1 cellular context compared by ENCODE assay signal in the genomic region with DNA sequence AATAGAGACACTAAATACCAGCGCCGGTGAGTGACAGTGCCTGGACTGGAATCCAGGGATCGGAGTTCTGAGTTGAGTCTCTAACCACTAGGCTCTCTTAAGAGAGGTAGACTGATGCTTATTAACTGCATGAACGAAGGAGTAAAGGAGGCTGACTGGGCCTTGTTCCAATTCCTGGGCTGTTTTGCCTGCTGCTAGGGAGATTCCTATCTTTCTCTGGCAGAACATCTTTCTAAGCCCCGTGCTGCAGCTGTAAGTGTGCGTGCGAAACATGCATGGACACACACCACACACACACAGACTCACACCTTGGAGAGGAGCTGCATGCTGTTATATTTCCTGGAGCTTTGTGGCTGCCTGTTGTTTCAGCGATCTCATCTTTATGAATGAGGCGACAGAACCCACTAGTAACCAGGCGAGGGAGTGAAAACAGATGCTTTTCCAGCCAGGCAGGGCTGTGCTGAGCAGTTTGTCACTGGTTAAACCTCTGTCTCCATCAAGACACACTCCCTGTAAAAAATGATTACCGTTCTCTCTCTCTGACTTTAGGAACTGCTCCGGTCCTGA.
A peak's percentile ranks its signal among the peaks of the same experiment; 100 is the strongest.
TF ChIP-seq lines count a peak whose summit lies in the region.

No MANE protein-coding gene starts in this region.

TF ChIP-seq in K562, 482 proteins besides CTCF, POLR2A, EP300 and RAD21 (continued from another document and continues in another):
- peak; percentile 92 for TF ChIP-seq BCOR (IDR thresholded peaks at IDR 0.05)
- TF ChIP-seq, protein P1, sequence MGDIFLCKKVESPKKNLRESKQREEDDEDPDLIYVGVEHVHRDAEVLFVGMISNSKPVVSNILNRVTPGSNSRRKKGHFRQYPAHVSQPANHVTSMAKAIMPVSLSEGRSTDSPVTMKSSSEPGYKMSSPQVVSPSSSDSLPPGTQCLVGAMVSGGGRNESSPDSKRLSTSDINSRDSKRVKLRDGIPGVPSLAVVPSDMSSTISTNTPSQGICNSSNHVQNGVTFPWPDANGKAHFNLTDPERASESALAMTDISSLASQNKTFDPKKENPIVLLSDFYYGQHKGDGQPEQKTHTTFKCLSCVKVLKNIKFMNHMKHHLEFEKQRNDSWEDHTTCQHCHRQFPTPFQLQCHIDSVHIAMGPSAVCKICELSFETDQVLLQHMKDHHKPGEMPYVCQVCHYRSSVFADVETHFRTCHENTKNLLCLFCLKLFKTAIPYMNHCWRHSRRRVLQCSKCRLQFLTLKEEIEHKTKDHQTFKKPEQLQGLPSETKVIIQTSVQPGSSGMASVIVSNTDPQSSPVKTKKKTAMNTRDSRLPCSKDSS (IDR thresholded peaks at IDR 0.05; ENCODE audit: low read depth, partially characterized antibody): no peak
- TF ChIP-seq GTF2F1 (IDR thresholded peaks at IDR 0.05; ENCODE audit: low read depth, low read length): no peak
- 0 out of 2 replicates have a peak, but pooled peaks have one; percentile 29 for TF ChIP-seq GABPB1 (CRISPR knock-in tag; IDR thresholded peaks at IDR 0.05)
- no peak for TF ChIP-seq CHCHD3 (CRISPR knock-in tag; IDR thresholded peaks at IDR 0.05)
- TF ChIP-seq BMI1 (IDR thresholded peaks at IDR 0.05; ENCODE audit: low read length): no peak
- TF ChIP-seq YY1 (IDR thresholded peaks at IDR 0.05; ENCODE audit: borderline replicate concordance in 1 of 3, control insufficient read depth in 1 of 3, extremely low read depth in 1 of 3, insufficient read depth in 3 of 3, insufficient read length in 1 of 3, insufficient replicate concordance in 2 of 3, low read depth in 1 of 3, low read length in 2 of 3): no peak
- no peak for TF ChIP-seq TRIM24 (IDR thresholded peaks at IDR 0.05)
- TF ChIP-seq, protein P2, sequence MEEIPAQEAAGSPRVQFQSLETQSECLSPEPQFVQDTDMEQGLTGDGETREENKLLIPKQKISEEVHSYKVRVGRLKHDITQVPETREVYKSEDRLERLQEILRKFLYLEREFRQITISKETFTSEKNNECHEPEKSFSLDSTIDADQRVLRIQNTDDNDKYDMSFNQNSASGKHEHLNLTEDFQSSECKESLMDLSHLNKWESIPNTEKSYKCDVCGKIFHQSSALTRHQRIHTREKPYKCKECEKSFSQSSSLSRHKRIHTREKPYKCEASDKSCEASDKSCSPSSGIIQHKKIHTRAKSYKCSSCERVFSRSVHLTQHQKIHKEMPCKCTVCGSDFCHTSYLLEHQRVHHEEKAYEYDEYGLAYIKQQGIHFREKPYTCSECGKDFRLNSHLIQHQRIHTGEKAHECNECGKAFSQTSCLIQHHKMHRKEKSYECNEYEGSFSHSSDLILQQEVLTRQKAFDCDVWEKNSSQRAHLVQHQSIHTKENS (CRISPR knock-in tag; IDR thresholded peaks at IDR 0.05): no peak
- TF ChIP-seq, protein P3, sequence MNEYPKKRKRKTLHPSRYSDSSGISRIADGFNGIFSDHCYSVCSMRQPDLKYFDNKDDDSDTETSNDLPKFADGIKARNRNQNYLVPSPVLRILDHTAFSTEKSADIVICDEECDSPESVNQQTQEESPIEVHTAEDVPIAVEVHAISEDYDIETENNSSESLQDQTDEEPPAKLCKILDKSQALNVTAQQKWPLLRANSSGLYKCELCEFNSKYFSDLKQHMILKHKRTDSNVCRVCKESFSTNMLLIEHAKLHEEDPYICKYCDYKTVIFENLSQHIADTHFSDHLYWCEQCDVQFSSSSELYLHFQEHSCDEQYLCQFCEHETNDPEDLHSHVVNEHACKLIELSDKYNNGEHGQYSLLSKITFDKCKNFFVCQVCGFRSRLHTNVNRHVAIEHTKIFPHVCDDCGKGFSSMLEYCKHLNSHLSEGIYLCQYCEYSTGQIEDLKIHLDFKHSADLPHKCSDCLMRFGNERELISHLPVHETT (CRISPR knock-in tag; conservative IDR thresholded peaks at IDR 0.05 in 1 of 2, IDR thresholded peaks at IDR 0.05 in 1 of 2): no peak; a peak in 1 of 4 replicates
- TF ChIP-seq, protein P4, sequence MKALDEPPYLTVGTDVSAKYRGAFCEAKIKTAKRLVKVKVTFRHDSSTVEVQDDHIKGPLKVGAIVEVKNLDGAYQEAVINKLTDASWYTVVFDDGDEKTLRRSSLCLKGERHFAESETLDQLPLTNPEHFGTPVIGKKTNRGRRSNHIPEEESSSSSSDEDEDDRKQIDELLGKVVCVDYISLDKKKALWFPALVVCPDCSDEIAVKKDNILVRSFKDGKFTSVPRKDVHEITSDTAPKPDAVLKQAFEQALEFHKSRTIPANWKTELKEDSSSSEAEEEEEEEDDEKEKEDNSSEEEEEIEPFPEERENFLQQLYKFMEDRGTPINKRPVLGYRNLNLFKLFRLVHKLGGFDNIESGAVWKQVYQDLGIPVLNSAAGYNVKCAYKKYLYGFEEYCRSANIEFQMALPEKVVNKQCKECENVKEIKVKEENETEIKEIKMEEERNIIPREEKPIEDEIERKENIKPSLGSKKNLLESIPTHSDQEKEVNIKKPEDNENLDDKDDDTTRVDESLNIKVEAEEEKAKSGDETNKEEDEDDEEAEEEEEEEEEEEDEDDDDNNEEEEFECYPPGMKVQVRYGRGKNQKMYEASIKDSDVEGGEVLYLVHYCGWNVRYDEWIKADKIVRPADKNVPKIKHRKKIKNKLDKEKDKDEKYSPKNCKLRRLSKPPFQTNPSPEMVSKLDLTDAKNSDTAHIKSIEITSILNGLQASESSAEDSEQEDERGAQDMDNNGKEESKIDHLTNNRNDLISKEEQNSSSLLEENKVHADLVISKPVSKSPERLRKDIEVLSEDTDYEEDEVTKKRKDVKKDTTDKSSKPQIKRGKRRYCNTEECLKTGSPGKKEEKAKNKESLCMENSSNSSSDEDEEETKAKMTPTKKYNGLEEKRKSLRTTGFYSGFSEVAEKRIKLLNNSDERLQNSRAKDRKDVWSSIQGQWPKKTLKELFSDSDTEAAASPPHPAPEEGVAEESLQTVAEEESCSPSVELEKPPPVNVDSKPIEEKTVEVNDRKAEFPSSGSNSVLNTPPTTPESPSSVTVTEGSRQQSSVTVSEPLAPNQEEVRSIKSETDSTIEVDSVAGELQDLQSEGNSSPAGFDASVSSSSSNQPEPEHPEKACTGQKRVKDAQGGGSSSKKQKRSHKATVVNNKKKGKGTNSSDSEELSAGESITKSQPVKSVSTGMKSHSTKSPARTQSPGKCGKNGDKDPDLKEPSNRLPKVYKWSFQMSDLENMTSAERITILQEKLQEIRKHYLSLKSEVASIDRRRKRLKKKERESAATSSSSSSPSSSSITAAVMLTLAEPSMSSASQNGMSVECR (CRISPR knock-in tag; IDR thresholded peaks at IDR 0.05): no peak
- TF ChIP-seq ELF1 (tag; IDR thresholded peaks at IDR 0.05): 0 out of 2 replicates have a peak, but pooled peaks have one; percentile 59
- TF ChIP-seq CBX2 (IDR thresholded peaks at IDR 0.05; ENCODE audit: insufficient read depth, low read length, poor library complexity, severe bottlenecking): no peak
- TF ChIP-seq ASH1L (IDR thresholded peaks at IDR 0.05; ENCODE audit: borderline replicate concordance, low read depth, partially characterized antibody): no peak
- no peak for TF ChIP-seq ZKSCAN3 (CRISPR knock-in tag; IDR thresholded peaks at IDR 0.05)
- TF ChIP-seq, protein P5, sequence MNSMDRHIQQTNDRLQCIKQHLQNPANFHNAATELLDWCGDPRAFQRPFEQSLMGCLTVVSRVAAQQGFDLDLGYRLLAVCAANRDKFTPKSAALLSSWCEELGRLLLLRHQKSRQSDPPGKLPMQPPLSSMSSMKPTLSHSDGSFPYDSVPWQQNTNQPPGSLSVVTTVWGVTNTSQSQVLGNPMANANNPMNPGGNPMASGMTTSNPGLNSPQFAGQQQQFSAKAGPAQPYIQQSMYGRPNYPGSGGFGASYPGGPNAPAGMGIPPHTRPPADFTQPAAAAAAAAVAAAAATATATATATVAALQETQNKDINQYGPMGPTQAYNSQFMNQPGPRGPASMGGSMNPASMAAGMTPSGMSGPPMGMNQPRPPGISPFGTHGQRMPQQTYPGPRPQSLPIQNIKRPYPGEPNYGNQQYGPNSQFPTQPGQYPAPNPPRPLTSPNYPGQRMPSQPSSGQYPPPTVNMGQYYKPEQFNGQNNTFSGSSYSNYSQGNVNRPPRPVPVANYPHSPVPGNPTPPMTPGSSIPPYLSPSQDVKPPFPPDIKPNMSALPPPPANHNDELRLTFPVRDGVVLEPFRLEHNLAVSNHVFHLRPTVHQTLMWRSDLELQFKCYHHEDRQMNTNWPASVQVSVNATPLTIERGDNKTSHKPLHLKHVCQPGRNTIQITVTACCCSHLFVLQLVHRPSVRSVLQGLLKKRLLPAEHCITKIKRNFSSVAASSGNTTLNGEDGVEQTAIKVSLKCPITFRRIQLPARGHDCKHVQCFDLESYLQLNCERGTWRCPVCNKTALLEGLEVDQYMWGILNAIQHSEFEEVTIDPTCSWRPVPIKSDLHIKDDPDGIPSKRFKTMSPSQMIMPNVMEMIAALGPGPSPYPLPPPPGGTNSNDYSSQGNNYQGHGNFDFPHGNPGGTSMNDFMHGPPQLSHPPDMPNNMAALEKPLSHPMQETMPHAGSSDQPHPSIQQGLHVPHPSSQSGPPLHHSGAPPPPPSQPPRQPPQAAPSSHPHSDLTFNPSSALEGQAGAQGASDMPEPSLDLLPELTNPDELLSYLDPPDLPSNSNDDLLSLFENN (IDR thresholded peaks at IDR 0.05; ENCODE audit: low read depth in 2 of 2, low read length in 2 of 2): no peak
- TF ChIP-seq, protein P6, sequence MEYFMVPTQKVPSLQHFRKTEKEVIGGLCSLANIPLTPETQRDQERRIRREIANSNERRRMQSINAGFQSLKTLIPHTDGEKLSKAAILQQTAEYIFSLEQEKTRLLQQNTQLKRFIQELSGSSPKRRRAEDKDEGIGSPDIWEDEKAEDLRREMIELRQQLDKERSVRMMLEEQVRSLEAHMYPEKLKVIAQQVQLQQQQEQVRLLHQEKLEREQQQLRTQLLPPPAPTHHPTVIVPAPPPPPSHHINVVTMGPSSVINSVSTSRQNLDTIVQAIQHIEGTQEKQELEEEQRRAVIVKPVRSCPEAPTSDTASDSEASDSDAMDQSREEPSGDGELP (CRISPR knock-in tag; IDR thresholded peaks at IDR 0.05; ENCODE audit: borderline replicate concordance): peak; percentile 72
- peak; percentile 82 for TF ChIP-seq ADNP (tag; IDR thresholded peaks at IDR 0.05)
- TF ChIP-seq CBFA2T2 (conservative IDR thresholded peaks at IDR 0.05): 0 out of 2 replicates have a peak, but pooled peaks have one; percentile 18
- peak; percentile 39 for TF ChIP-seq DACH1 (IDR thresholded peaks at IDR 0.05; ENCODE audit: partially characterized antibody)
- TF ChIP-seq, protein P7, sequence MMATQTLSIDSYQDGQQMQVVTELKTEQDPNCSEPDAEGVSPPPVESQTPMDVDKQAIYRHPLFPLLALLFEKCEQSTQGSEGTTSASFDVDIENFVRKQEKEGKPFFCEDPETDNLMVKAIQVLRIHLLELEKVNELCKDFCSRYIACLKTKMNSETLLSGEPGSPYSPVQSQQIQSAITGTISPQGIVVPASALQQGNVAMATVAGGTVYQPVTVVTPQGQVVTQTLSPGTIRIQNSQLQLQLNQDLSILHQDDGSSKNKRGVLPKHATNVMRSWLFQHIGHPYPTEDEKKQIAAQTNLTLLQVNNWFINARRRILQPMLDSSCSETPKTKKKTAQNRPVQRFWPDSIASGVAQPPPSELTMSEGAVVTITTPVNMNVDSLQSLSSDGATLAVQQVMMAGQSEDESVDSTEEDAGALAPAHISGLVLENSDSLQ (IDR thresholded peaks at IDR 0.05): peak; percentile 70
- TF ChIP-seq ZSCAN29 (IDR thresholded peaks at IDR 0.05): peak; percentile 59; the same call in 1 of the 2 replicates
- TF ChIP-seq PHF21A (IDR thresholded peaks at IDR 0.05; ENCODE audit: borderline replicate concordance, low read depth): no peak
- no peak for TF ChIP-seq FOXK1 (CRISPR knock-in tag; IDR thresholded peaks at IDR 0.05; ENCODE audit: borderline replicate concordance)
- TF ChIP-seq CHD1 (IDR thresholded peaks at IDR 0.05; ENCODE audit: low read length): no peak
- 0 out of 2 replicates have a peak, but pooled peaks have one; percentile 21 for TF ChIP-seq ZNF644 (tag; IDR thresholded peaks at IDR 0.05; ENCODE audit: low read depth)
- no peak for TF ChIP-seq C11orf30 (IDR thresholded peaks at IDR 0.05; ENCODE audit: low read depth)
- TF ChIP-seq, protein P8, sequence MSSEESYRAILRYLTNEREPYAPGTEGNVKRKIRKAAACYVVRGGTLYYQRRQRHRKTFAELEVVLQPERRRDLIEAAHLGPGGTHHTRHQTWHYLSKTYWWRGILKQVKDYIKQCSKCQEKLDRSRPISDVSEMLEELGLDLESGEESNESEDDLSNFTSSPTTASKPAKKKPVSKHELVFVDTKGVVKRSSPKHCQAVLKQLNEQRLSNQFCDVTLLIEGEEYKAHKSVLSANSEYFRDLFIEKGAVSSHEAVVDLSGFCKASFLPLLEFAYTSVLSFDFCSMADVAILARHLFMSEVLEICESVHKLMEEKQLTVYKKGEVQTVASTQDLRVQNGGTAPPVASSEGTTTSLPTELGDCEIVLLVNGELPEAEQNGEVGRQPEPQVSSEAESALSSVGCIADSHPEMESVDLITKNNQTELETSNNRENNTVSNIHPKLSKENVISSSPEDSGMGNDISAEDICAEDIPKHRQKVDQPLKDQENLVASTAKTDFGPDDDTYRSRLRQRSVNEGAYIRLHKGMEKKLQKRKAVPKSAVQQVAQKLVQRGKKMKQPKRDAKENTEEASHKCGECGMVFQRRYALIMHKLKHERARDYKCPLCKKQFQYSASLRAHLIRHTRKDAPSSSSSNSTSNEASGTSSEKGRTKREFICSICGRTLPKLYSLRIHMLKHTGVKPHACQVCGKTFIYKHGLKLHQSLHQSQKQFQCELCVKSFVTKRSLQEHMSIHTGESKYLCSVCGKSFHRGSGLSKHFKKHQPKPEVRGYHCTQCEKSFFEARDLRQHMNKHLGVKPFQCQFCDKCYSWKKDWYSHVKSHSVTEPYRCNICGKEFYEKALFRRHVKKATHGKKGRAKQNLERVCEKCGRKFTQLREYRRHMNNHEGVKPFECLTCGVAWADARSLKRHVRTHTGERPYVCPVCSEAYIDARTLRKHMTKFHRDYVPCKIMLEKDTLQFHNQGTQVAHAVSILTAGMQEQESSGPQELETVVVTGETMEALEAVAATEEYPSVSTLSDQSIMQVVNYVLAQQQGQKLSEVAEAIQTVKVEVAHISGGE (CRISPR knock-in tag; IDR thresholded peaks at IDR 0.05): peak in 1 of 3 experiments; percentile 95; a peak in 3 of 6 replicates
- TF ChIP-seq SPI1 (IDR thresholded peaks at IDR 0.05; ENCODE audit: borderline replicate concordance, low read depth, low read length): no peak
- TF ChIP-seq, protein P9, sequence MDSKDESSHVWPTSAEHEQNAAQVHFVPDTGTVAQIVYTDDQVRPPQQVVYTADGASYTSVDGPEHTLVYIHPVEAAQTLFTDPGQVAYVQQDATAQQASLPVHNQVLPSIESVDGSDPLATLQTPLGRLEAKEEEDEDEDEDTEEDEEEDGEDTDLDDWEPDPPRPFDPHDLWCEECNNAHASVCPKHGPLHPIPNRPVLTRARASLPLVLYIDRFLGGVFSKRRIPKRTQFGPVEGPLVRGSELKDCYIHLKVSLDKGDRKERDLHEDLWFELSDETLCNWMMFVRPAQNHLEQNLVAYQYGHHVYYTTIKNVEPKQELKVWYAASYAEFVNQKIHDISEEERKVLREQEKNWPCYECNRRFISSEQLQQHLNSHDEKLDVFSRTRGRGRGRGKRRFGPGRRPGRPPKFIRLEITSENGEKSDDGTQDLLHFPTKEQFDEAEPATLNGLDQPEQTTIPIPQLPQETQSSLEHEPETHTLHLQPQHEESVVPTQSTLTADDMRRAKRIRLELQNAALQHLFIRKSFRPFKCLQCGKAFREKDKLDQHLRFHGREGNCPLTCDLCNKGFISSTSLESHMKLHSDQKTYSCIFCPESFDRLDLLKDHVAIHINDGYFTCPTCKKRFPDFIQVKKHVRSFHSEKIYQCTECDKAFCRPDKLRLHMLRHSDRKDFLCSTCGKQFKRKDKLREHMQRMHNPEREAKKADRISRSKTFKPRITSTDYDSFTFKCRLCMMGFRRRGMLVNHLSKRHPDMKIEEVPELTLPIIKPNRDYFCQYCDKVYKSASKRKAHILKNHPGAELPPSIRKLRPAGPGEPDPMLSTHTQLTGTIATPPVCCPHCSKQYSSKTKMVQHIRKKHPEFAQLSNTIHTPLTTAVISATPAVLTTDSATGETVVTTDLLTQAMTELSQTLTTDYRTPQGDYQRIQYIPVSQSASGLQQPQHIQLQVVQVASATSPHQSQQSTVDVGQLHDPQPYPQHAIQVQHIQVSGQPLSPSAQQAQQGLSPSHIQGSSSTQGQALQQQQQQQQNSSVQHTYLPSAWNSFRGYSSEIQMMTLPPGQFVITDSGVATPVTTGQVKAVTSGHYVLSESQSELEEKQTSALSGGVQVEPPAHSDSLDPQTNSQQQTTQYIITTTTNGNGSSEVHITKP (IDR thresholded peaks at IDR 0.05; ENCODE audit: partially characterized antibody): no peak
